Comparison of ENCODE assay signal across 1 cellular context in the genomic region with DNA sequence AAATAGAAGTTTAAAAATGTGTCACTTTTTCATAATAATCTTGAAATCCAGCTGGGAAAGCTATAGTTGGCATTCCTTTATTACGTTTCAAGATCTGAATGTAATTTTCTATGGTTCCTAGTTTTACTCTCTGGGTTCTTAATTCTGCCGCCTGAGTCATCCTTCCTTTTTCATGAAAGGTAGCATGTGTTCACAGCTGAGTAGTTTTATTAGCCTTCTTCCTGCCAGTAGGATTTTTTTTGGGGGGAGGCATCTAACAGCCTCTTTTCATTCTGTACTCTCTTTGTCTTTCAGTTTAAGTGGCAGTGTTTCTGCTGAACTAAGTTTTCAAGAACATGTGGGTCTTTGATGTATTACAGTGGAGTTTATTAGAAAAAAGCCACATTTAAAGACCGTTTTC.
TF ChIP-seq lines count a peak whose summit lies in the region.

No MANE protein-coding gene starts in this region.

TF ChIP-seq in endothelial cell of umbilical vein, 7 proteins besides CTCF, POLR2A, EP300 and RAD21:
- TF ChIP-seq JUN (IDR thresholded peaks at IDR 0.05; ENCODE audit: borderline replicate concordance, insufficient read depth, insufficient read length, low read depth), result peak; percentile 38
- no peak for TF ChIP-seq POLR2AphosphoS5 (IDR thresholded peaks at IDR 0.05; ENCODE audit: insufficient read depth, low read depth, low read length)
- no peak for TF ChIP-seq MYC (IDR thresholded peaks at IDR 0.05; ENCODE audit: low read depth, low read length)
- TF ChIP-seq GATA2 (IDR thresholded peaks at IDR 0.05; ENCODE audit: insufficient read depth, insufficient read length, low read depth, low read length), result no peak
- TF ChIP-seq, protein P1, sequence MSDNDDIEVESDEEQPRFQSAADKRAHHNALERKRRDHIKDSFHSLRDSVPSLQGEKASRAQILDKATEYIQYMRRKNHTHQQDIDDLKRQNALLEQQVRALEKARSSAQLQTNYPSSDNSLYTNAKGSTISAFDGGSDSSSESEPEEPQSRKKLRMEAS (IDR thresholded peaks at IDR 0.05; ENCODE audit: insufficient read depth, insufficient read length), result no peak
- no peak for TF ChIP-seq EZH2 (IDR thresholded peaks at IDR 0.05; ENCODE audit: borderline replicate concordance, low read depth, low read length, severe bottlenecking)
- TF ChIP-seq FOS (IDR thresholded peaks at IDR 0.05; ENCODE audit: borderline replicate concordance, insufficient read depth, low read length), result peak; percentile 71
